In the genomic region with DNA sequence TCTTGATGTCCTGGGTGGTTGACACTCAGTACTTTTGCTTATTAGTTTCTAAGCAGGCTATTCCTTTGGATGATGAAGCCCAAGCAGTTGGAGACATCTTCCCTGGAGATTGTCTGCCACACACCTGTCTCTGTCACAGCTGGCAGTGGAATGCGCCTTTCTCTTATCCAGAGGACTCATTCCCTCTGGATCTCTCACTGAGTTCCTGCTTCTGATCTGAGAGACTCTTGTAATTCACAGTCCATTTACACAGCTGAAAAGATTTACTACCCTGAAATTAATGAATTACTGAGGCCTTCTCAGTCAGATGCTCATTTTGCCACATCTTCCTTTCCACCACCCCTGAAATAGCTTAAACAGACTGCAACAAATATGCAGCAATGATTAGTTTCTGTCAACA, we compare ENCODE assay signal across 24 cellular contexts. TPM values are rescaled to one million over a fixed set of nuclear protein-coding genes. Genes with fewer than 3 reads are reported as not detected.
"Had no signal": no experiment of that assay in that cellular context is flagged by ENCODE, and none has a peak within 500 bp of the region (broad histone marks: within the 10 kb centered on the region; RNA-seq: fewer than 3 reads in every experiment).

No MANE protein-coding gene starts in this region.

- DNase-seq: activated CD4-positive, alpha-beta T cell treated with anti-CD3 and anti-CD28 coated beads for 48 hours; activated CD4-positive, CD25-positive, alpha-beta regulatory T cell; activated CD8-positive, alpha-beta T cell treated with anti-CD3 and anti-CD28 coated beads for 36 hours; activated naive CD4-positive, alpha-beta T cell treated with anti-CD3 and anti-CD28 coated beads for 36 hours; activated T-cell treated with anti-CD3 and anti-CD28 coated beads, Interleukin-2, amount 50 U/mL, for 24 hours; anterior cingulate cortex; caudate nucleus; effector memory CD8-positive, alpha-beta T cell; left colon; nephron progenitor cell; occipital lobe; posterior cingulate gyrus; retina; stimulated activated CD4-positive, alpha-beta T cell treated with anti-CD3 and anti-CD28 coated beads, Interleukin-12 subunit alpha, Interleukin-12 subunit beta, amount 100 ng/mL, for 4 hours; stimulated activated CD4-positive, alpha-beta T cell treated with anti-CD3 and anti-CD28 coated beads, Interleukin-1b, Interleukin-23, amount 100 ng/mL, for 48 hours; stimulated activated naive CD8-positive, alpha-beta T cell treated with anti-CD3 and anti-CD28 coated beads, Interleukin-15, Interleukin-2, amounts not matched to agents 100 U/mL and 50 U/mL, for 24 hours; substantia nigra; tibial artery had no signal

- H3K4me1 ChIP-seq: tibial artery had no signal

- H2AFZ ChIP-seq: hepatocyte had no signal

- H3K27me3 ChIP-seq: hepatocyte had no signal

- H3K36me3 ChIP-seq: tibial artery had no signal

- H3K4me3 ChIP-seq: hepatocyte, lung, tibial artery had no signal

- H3K4me2 ChIP-seq: hepatocyte had no signal

- H3K27ac ChIP-seq: hepatocyte, tibial artery had no signal

- H3K9me3 ChIP-seq: tibial artery had no signal

- H3K79me2 ChIP-seq: hepatocyte had no signal

RNA-seq across cellular contexts. Expression of gene TAL2, which starts 15.9 kb away (rescaled TPM):
- total RNA-seq: activated CD8-positive, alpha-beta T cell treated with anti-CD3 and anti-CD28 coated beads for 36 hours; activated naive CD4-positive, alpha-beta T cell treated with anti-CD3 and anti-CD28 coated beads for 36 hours; activated T-helper 2 cell treated with anti-CD3 and anti-CD28 coated beads, Interferon-gamma antibody, Interleukin-2, Interleukin-4, amounts not matched to agents 10 μg/mL and 5 μg/mL and 100 μg/mL, durations not matched to agents 14 hours and 24 hours and 36 hours; fibroblast of villous mesenchyme; glomerular endothelial cell; hepatocyte; left colon; lung had no signal
- polyA plus RNA-seq: hepatocyte, urinary bladder had no signal
